ENCODE assay signal across 1 cellular context in the genomic region with DNA sequence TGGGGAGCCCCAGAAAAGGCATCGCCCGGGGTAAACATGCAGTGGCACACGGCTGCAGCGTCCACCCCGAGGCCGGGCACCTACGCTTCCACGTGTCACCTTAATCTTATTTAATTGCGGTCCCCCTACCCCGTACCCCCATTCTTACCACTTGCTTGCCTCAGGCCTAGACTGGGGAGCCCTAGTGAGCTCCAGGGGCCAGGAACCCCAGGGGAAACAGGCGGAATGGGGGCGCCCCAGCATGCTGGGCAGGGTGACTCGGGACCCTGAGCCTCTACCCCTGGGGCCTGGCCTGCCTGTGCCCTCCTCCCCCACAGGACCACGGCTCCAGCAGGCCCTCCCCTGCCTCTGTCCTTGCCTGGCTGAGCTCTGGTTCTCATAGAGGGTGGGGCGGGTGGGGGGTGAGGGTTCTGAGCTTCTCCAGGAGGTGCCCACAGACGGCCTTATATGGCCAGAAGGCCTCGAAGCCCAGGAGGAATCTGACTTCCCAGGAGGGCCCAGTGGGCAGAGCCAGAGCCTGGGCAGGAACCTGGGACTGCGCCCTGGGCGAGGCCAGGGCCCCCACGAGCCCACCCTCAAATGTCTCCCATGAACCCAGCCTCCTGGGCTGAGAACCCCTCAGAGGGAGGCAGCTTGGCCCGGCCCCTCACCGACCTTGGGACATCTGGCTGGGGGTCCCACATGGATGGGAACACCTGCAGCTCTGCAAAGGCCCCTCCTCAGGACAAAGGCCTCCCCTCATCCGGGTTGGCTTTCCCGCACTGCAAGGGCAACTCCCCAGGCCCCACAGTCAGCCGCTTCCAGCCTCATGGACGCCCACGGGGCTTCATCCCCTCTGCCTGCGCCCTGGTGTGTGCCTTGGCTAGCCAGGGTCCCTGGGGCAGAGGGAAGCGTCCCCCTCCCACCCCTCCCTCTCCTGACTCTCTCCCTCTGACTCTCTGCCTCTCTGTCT.
TF ChIP-seq lines count a peak whose summit lies in the region.

No MANE protein-coding gene starts in this region.

TF ChIP-seq in HepG2, 621 proteins besides CTCF, POLR2A, EP300 and RAD21 (continued from another document and continues in another):
- TF ChIP-seq, protein P1, sequence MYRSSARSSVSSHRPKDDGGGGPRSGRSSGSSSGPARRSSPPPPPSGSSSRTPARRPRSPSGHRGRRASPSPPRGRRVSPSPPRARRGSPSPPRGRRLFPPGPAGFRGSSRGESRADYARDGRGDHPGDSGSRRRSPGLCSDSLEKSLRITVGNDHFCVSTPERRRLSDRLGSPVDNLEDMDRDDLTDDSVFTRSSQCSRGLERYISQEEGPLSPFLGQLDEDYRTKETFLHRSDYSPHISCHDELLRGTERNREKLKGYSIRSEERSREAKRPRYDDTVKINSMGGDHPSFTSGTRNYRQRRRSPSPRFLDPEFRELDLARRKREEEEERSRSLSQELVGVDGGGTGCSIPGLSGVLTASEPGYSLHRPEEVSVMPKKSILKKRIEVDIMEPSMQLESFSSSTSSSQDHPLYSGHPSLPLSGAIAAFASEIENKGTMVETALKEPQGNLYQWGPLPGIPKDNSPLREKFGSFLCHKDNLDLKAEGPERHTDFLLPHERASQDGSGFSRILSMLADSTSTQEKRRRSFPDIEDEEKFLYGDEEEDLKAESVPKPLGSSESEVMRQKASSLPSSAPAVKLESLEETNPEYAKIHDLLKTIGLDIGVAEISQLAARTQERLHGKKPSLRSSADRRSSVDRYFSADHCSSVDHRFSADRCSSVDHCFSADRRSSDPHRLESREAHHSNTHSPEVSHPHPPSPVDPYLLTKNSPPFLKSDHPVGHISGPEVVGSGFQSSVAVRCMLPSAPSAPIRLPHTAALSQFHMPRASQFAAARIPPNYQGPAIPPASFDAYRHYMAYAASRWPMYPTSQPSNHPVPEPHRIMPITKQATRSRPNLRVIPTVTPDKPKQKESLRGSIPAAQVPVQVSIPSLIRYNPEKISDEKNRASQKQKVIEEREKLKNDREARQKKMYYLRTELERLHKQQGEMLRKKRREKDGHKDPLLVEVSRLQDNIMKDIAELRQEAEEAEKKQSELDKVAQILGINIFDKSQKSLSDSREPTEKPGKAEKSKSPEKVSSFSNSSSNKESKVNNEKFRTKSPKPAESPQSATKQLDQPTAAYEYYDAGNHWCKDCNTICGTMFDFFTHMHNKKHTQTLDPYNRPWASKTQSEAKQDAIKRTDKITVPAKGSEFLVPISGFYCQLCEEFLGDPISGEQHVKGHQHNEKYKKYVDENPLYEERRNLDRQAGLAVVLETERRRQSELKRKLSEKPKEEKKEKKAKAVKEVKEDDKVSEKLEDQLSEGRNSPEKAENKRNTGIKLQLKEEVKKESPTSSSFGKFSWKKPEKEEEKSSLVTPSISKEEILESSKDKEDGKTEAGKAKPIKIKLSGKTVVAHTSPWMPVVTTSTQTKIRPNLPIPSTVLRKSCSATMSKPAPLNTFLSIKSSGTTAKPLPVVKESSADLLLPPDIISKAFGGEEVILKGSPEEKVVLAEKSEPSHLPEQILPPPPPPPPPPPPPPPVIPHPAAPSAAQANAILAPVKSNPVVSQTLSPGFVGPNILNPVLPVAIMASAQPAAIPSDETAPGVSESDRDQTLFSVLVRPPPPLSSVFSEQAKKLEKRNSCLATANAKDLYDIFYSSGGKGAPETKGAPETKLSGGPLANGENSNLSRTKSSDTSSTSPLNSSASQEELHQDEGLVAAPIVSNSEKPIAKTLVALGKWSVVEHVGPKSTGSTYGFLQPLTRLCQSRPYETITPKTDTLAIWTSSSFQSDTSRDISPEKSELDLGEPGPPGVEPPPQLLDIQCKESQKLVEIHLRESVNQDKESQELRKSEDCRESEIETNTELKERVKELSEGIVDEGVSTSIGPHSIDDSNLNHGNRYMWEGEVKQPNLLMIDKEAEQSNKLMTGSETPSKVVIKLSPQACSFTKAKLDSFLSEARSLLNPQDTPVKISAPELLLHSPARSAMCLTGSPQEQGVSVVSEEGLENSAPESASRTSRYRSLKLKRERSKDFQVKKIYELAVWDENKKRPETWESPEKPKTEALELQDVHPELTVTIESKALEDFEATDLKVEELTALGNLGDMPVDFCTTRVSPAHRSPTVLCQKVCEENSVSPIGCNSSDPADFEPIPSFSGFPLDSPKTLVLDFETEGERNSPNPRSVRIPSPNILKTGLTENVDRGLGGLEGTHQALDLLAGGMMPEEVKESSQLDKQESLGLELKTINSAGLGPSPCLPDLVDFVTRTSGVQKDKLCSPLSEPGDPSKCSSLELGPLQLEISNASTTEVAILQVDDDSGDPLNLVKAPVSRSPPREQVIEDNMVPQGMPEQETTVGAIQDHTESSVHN (CRISPR knock-in tag; IDR thresholded peaks at IDR 0.05) = no peak
- no peak for TF ChIP-seq HES4 (CRISPR knock-in tag; IDR thresholded peaks at IDR 0.05; ENCODE audit: borderline replicate concordance)
- TF ChIP-seq, protein P2, sequence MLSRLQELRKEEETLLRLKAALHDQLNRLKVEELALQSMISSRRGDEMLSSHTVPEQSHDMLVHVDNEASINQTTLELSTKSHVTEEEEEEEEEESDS (CRISPR knock-in tag; IDR thresholded peaks at IDR 0.05; ENCODE audit: borderline replicate concordance) = no peak
- no peak for TF ChIP-seq ZFYVE20 (CRISPR knock-in tag; IDR thresholded peaks at IDR 0.05; ENCODE audit: borderline replicate concordance, low read depth)
- TF ChIP-seq, protein P3, sequence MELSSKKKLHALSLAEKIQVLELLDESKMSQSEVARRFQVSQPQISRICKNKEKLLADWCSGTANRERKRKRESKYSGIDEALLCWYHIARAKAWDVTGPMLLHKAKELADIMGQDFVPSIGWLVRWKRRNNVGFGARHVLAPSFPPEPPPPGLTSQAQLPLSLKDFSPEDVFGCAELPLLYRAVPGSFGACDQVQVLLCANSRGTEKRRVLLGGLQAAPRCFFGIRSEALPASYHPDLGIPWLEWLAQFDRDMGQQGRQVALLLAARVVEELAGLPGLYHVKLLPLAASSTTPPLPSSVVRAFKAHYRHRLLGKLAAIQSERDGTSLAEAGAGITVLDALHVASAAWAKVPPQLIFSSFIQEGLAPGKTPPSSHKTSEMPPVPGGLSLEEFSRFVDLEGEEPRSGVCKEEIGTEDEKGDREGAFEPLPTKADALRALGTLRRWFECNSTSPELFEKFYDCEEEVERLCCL (CRISPR knock-in tag; IDR thresholded peaks at IDR 0.05; ENCODE audit: borderline replicate concordance) = no peak
- no peak for TF ChIP-seq MTF1 (CRISPR knock-in tag; IDR thresholded peaks at IDR 0.05)
- TF ChIP-seq ARID2 (CRISPR knock-in tag; IDR thresholded peaks at IDR 0.05; ENCODE audit: borderline replicate concordance) = no peak
- no peak for TF ChIP-seq ZMYM2 (CRISPR knock-in tag; IDR thresholded peaks at IDR 0.05)
- TF ChIP-seq ZFAT (CRISPR knock-in tag; conservative IDR thresholded peaks at IDR 0.05) = no peak
- no peak for TF ChIP-seq RNF2 (conservative IDR thresholded peaks at IDR 0.05; ENCODE audit: low read depth)
- TF ChIP-seq AKAP8 (CRISPR knock-in tag; IDR thresholded peaks at IDR 0.05) = peak; percentile 24; the same call in 1 of the 2 replicates
- TF ChIP-seq NFKB2 (CRISPR knock-in tag; IDR thresholded peaks at IDR 0.05; ENCODE audit: borderline replicate concordance) = 0 out of 2 replicates have a peak, but pooled peaks have one; percentile 26
- no peak for TF ChIP-seq ZKSCAN5 (CRISPR knock-in tag; IDR thresholded peaks at IDR 0.05)
- no peak for TF ChIP-seq JUN (CRISPR knock-in tag; IDR thresholded peaks at IDR 0.05)
- TF ChIP-seq, protein P4, sequence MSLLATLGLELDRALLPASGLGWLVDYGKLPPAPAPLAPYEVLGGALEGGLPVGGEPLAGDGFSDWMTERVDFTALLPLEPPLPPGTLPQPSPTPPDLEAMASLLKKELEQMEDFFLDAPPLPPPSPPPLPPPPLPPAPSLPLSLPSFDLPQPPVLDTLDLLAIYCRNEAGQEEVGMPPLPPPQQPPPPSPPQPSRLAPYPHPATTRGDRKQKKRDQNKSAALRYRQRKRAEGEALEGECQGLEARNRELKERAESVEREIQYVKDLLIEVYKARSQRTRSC (CRISPR knock-in tag; IDR thresholded peaks at IDR 0.05; ENCODE audit: low read depth) = no peak
- TF ChIP-seq ATRX (CRISPR knock-in tag; IDR thresholded peaks at IDR 0.05; ENCODE audit: borderline replicate concordance) = no peak
- no peak for TF ChIP-seq REXO4 (CRISPR knock-in tag; IDR thresholded peaks at IDR 0.05; ENCODE audit: borderline replicate concordance)
- TF ChIP-seq ZNF232 (CRISPR knock-in tag; IDR thresholded peaks at IDR 0.05; ENCODE audit: borderline replicate concordance) = no peak
- no peak for TF ChIP-seq ZNF224 (CRISPR knock-in tag; IDR thresholded peaks at IDR 0.05)
- no peak for TF ChIP-seq GABPB1 (CRISPR knock-in tag; IDR thresholded peaks at IDR 0.05)
- TF ChIP-seq, protein P5, sequence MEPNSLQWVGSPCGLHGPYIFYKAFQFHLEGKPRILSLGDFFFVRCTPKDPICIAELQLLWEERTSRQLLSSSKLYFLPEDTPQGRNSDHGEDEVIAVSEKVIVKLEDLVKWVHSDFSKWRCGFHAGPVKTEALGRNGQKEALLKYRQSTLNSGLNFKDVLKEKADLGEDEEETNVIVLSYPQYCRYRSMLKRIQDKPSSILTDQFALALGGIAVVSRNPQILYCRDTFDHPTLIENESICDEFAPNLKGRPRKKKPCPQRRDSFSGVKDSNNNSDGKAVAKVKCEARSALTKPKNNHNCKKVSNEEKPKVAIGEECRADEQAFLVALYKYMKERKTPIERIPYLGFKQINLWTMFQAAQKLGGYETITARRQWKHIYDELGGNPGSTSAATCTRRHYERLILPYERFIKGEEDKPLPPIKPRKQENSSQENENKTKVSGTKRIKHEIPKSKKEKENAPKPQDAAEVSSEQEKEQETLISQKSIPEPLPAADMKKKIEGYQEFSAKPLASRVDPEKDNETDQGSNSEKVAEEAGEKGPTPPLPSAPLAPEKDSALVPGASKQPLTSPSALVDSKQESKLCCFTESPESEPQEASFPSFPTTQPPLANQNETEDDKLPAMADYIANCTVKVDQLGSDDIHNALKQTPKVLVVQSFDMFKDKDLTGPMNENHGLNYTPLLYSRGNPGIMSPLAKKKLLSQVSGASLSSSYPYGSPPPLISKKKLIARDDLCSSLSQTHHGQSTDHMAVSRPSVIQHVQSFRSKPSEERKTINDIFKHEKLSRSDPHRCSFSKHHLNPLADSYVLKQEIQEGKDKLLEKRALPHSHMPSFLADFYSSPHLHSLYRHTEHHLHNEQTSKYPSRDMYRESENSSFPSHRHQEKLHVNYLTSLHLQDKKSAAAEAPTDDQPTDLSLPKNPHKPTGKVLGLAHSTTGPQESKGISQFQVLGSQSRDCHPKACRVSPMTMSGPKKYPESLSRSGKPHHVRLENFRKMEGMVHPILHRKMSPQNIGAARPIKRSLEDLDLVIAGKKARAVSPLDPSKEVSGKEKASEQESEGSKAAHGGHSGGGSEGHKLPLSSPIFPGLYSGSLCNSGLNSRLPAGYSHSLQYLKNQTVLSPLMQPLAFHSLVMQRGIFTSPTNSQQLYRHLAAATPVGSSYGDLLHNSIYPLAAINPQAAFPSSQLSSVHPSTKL (CRISPR knock-in tag; IDR thresholded peaks at IDR 0.05) = no peak
- TF ChIP-seq, protein P6, sequence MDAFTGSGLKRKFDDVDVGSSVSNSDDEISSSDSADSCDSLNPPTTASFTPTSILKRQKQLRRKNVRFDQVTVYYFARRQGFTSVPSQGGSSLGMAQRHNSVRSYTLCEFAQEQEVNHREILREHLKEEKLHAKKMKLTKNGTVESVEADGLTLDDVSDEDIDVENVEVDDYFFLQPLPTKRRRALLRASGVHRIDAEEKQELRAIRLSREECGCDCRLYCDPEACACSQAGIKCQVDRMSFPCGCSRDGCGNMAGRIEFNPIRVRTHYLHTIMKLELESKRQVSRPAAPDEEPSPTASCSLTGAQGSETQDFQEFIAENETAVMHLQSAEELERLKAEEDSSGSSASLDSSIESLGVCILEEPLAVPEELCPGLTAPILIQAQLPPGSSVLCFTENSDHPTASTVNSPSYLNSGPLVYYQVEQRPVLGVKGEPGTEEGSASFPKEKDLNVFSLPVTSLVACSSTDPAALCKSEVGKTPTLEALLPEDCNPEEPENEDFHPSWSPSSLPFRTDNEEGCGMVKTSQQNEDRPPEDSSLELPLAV (CRISPR knock-in tag; conservative IDR thresholded peaks at IDR 0.05; ENCODE audit: low read depth) = no peak
- TF ChIP-seq, protein P7, sequence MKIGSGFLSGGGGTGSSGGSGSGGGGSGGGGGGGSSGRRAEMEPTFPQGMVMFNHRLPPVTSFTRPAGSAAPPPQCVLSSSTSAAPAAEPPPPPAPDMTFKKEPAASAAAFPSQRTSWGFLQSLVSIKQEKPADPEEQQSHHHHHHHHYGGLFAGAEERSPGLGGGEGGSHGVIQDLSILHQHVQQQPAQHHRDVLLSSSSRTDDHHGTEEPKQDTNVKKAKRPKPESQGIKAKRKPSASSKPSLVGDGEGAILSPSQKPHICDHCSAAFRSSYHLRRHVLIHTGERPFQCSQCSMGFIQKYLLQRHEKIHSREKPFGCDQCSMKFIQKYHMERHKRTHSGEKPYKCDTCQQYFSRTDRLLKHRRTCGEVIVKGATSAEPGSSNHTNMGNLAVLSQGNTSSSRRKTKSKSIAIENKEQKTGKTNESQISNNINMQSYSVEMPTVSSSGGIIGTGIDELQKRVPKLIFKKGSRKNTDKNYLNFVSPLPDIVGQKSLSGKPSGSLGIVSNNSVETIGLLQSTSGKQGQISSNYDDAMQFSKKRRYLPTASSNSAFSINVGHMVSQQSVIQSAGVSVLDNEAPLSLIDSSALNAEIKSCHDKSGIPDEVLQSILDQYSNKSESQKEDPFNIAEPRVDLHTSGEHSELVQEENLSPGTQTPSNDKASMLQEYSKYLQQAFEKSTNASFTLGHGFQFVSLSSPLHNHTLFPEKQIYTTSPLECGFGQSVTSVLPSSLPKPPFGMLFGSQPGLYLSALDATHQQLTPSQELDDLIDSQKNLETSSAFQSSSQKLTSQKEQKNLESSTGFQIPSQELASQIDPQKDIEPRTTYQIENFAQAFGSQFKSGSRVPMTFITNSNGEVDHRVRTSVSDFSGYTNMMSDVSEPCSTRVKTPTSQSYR (CRISPR knock-in tag; IDR thresholded peaks at IDR 0.05; ENCODE audit: borderline replicate concordance) = no peak
- TF ChIP-seq POLR2AphosphoS5 (IDR thresholded peaks at IDR 0.05; ENCODE audit: low read depth, low read length) = no peak
- TF ChIP-seq, protein P8, sequence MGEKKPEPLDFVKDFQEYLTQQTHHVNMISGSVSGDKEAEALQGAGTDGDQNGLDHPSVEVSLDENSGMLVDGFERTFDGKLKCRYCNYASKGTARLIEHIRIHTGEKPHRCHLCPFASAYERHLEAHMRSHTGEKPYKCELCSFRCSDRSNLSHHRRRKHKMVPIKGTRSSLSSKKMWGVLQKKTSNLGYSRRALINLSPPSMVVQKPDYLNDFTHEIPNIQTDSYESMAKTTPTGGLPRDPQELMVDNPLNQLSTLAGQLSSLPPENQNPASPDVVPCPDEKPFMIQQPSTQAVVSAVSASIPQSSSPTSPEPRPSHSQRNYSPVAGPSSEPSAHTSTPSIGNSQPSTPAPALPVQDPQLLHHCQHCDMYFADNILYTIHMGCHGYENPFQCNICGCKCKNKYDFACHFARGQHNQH (CRISPR knock-in tag; IDR thresholded peaks at IDR 0.05) = no peak
- TF ChIP-seq SMARCE1 (IDR thresholded peaks at IDR 0.05; ENCODE audit: borderline replicate concordance) = no peak
- no peak for TF ChIP-seq MIXL1 (CRISPR knock-in tag; IDR thresholded peaks at IDR 0.05)
